25 cellular contexts compared by ENCODE assay signal in genomic region chr4:158461336-158461735, GRCh38.
"Had no signal": no experiment of that assay in that cellular context is flagged by ENCODE, and none has a peak within 500 bp of the region (broad histone marks: within the 10 kb centered on the region; RNA-seq: fewer than 3 reads in every experiment).

No MANE protein-coding gene starts in this region.

- H3K36me3 ChIP-seq: ascending aorta, cardiac muscle cell, MG63, Peyer's patch had no signal

- H3K27ac ChIP-seq: ascending aorta, body of pancreas, cardiac muscle cell, Peyer's patch had no signal

- H3K9me3 ChIP-seq: ascending aorta, body of pancreas, Peyer's patch had no signal

- DNase-seq: activated CD4-positive, alpha-beta T cell treated with anti-CD3 and anti-CD28 coated beads for 48 hours; activated CD4-positive, alpha-beta T cell treated with anti-CD3 and anti-CD28 coated beads, Interleukin-2, amount 50 U/mL, for 4 hours; activated CD4-positive, CD25-positive, alpha-beta regulatory T cell treated with anti-CD3 and anti-CD28 coated beads, Interleukin-2, amount 50 U/mL, for 72 hours; activated CD8-positive, alpha-beta memory T cell treated with anti-CD3 and anti-CD28 coated beads, Interleukin-2, amount 50 U/mL, for 48 hours; activated CD8-positive, alpha-beta T cell treated with anti-CD3 and anti-CD28 coated beads, Interleukin-2, amount 10 ng/mL, durations not matched to agents 7 days and 5 days; activated effector memory CD4-positive, alpha-beta T cell treated with Interleukin-2 at 50 U/mL for 16 hours; activated naive CD4-positive, alpha-beta T cell; activated T-cell treated with anti-CD3 and anti-CD28 coated beads, Interleukin-2, amount 50 U/mL, for 1 hour; body of pancreas; KG1; MG63; MV-4-11; NCI-H1105; NCI-H1436; NCI-H187; NCI-H2081; NCI-H510A treated with DMSO at 0.1 percent for 48 hours; NCI-H69; Peyer's patch; SIG-M5; T-helper 17 cell; T-helper 9 cell had no signal

- ATAC-seq: activated CD8-positive, alpha-beta T cell treated with anti-CD3 and anti-CD28 coated beads, Interleukin-2, amount 10 ng/mL, durations not matched to agents 7 days and 5 days; body of pancreas; T-helper 17 cell; WTC11 had no signal

- H3K27me3 ChIP-seq: ascending aorta, body of pancreas, cardiac muscle cell, MG63, Peyer's patch had no signal

- H3K4me3 ChIP-seq: ascending aorta, body of pancreas, cardiac muscle cell, MG63, Peyer's patch had no signal

- H3K4me1 ChIP-seq: ascending aorta, body of pancreas, Peyer's patch had no signal
